In the genomic region with DNA sequence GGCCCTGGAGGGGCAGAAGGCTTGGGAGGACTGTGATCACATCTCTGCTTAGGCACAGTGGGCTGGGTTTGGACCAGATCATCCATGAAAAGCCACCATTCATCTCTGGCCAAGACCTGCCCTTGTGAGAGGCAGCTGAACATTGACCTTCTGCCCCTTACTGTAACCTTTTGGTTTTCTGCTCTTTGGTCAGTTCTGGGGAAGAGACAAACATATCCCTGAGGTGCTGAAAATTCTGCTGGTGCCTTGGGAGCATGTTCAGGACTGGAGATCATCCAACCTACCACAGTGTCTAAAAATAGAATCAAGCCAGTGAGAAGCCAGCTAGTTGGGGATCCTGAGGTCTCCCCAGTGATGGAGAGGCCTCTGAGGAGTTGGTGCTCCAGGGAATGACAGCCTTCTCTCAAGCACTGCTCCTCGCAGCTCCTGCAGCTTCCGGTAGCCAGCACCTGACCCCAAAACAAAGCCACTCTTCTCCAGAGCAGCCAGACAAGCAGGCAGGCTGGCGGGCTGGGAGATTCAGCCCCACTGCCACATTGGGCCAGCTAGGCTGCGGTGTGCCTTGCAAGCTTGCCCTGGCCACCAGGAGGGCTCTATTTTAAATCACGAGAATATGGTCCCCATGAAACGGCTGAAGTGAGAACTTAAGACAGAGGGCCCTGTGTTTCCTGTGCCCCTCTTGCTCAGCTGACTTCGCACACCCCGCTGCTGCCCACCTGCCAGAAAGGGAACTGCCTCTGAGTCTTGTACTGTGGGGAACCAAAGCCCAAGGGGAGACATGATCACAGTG, we compare ENCODE assay signal across 1 cellular context.
TF ChIP-seq lines count a peak whose summit lies in the region.

No MANE protein-coding gene starts in this region.

TF ChIP-seq in HepG2, 621 proteins besides CTCF, POLR2A, EP300 and RAD21 (continued from another document and continues in another):
- TF ChIP-seq, protein P1, sequence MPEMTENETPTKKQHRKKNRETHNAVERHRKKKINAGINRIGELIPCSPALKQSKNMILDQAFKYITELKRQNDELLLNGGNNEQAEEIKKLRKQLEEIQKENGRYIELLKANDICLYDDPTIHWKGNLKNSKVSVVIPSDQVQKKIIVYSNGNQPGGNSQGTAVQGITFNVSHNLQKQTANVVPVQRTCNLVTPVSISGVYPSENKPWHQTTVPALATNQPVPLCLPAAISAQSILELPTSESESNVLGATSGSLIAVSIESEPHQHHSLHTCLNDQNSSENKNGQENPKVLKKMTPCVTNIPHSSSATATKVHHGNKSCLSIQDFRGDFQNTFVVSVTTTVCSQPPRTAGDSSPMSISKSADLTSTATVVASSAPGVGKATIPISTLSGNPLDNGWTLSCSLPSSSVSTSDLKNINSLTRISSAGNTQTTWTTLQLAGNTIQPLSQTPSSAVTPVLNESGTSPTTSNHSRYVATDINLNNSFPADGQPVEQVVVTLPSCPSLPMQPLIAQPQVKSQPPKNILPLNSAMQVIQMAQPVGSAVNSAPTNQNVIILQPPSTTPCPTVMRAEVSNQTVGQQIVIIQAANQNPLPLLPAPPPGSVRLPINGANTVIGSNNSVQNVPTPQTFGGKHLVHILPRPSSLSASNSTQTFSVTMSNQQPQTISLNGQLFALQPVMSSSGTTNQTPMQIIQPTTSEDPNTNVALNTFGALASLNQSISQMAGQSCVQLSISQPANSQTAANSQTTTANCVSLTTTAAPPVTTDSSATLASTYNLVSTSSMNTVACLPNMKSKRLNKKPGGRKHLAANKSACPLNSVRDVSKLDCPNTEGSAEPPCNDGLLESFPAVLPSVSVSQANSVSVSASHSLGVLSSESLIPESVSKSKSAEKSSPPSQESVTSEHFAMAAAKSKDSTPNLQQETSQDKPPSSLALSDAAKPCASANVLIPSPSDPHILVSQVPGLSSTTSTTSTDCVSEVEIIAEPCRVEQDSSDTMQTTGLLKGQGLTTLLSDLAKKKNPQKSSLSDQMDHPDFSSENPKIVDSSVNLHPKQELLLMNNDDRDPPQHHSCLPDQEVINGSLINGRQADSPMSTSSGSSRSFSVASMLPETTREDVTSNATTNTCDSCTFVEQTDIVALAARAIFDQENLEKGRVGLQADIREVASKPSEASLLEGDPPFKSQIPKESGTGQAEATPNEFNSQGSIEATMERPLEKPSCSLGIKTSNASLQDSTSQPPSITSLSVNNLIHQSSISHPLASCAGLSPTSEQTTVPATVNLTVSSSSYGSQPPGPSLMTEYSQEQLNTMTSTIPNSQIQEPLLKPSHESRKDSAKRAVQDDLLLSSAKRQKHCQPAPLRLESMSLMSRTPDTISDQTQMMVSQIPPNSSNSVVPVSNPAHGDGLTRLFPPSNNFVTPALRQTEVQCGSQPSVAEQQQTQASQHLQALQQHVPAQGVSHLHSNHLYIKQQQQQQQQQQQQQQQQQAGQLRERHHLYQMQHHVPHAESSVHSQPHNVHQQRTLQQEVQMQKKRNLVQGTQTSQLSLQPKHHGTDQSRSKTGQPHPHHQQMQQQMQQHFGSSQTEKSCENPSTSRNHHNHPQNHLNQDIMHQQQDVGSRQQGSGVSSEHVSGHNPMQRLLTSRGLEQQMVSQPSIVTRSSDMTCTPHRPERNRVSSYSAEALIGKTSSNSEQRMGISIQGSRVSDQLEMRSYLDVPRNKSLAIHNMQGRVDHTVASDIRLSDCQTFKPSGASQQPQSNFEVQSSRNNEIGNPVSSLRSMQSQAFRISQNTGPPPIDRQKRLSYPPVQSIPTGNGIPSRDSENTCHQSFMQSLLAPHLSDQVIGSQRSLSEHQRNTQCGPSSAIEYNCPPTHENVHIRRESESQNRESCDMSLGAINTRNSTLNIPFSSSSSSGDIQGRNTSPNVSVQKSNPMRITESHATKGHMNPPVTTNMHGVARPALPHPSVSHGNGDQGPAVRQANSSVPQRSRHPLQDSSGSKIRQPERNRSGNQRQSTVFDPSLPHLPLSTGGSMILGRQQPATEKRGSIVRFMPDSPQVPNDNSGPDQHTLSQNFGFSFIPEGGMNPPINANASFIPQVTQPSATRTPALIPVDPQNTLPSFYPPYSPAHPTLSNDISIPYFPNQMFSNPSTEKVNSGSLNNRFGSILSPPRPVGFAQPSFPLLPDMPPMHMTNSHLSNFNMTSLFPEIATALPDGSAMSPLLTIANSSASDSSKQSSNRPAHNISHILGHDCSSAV (CRISPR knock-in tag; IDR thresholded peaks at IDR 0.05; ENCODE audit: borderline replicate concordance) = no peak
- TF ChIP-seq, protein P2, sequence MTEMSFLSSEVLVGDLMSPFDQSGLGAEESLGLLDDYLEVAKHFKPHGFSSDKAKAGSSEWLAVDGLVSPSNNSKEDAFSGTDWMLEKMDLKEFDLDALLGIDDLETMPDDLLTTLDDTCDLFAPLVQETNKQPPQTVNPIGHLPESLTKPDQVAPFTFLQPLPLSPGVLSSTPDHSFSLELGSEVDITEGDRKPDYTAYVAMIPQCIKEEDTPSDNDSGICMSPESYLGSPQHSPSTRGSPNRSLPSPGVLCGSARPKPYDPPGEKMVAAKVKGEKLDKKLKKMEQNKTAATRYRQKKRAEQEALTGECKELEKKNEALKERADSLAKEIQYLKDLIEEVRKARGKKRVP (CRISPR knock-in tag; IDR thresholded peaks at IDR 0.05) = no peak
- TF ChIP-seq MATR3 (CRISPR knock-in tag; IDR thresholded peaks at IDR 0.05) = no peak
- no peak; the same call in 1 of the 2 replicates for TF ChIP-seq ZNF546 (CRISPR knock-in tag; conservative IDR thresholded peaks at IDR 0.05)
- no peak for TF ChIP-seq MBNL3 (CRISPR knock-in tag; conservative IDR thresholded peaks at IDR 0.05)
- TF ChIP-seq, protein P3, sequence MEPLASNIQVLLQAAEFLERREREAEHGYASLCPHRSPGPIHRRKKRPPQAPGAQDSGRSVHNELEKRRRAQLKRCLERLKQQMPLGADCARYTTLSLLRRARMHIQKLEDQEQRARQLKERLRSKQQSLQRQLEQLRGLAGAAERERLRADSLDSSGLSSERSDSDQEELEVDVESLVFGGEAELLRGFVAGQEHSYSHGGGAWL (CRISPR knock-in tag; IDR thresholded peaks at IDR 0.05) = no peak
- no peak for TF ChIP-seq TCF12 (IDR thresholded peaks at IDR 0.05)
- TF ChIP-seq TCF12 (CRISPR knock-in tag; IDR thresholded peaks at IDR 0.05) = no peak
- no peak for TF ChIP-seq ZNF24 (IDR thresholded peaks at IDR 0.05)
- TF ChIP-seq, protein P4, sequence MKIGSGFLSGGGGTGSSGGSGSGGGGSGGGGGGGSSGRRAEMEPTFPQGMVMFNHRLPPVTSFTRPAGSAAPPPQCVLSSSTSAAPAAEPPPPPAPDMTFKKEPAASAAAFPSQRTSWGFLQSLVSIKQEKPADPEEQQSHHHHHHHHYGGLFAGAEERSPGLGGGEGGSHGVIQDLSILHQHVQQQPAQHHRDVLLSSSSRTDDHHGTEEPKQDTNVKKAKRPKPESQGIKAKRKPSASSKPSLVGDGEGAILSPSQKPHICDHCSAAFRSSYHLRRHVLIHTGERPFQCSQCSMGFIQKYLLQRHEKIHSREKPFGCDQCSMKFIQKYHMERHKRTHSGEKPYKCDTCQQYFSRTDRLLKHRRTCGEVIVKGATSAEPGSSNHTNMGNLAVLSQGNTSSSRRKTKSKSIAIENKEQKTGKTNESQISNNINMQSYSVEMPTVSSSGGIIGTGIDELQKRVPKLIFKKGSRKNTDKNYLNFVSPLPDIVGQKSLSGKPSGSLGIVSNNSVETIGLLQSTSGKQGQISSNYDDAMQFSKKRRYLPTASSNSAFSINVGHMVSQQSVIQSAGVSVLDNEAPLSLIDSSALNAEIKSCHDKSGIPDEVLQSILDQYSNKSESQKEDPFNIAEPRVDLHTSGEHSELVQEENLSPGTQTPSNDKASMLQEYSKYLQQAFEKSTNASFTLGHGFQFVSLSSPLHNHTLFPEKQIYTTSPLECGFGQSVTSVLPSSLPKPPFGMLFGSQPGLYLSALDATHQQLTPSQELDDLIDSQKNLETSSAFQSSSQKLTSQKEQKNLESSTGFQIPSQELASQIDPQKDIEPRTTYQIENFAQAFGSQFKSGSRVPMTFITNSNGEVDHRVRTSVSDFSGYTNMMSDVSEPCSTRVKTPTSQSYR (CRISPR knock-in tag; IDR thresholded peaks at IDR 0.05; ENCODE audit: borderline replicate concordance) = 0 out of 2 replicates have a peak, but pooled peaks have one; percentile 5
- TF ChIP-seq ZNF207 (IDR thresholded peaks at IDR 0.05; ENCODE audit: borderline replicate concordance) = no peak
- 0 out of 2 replicates have a peak, but pooled peaks have one; percentile 18 for TF ChIP-seq MXD4 (CRISPR knock-in tag; IDR thresholded peaks at IDR 0.05)
- TF ChIP-seq ISX (CRISPR knock-in tag; conservative IDR thresholded peaks at IDR 0.05) = no peak
- TF ChIP-seq TEAD2 (CRISPR knock-in tag; IDR thresholded peaks at IDR 0.05) = no peak
- TF ChIP-seq, protein P5, sequence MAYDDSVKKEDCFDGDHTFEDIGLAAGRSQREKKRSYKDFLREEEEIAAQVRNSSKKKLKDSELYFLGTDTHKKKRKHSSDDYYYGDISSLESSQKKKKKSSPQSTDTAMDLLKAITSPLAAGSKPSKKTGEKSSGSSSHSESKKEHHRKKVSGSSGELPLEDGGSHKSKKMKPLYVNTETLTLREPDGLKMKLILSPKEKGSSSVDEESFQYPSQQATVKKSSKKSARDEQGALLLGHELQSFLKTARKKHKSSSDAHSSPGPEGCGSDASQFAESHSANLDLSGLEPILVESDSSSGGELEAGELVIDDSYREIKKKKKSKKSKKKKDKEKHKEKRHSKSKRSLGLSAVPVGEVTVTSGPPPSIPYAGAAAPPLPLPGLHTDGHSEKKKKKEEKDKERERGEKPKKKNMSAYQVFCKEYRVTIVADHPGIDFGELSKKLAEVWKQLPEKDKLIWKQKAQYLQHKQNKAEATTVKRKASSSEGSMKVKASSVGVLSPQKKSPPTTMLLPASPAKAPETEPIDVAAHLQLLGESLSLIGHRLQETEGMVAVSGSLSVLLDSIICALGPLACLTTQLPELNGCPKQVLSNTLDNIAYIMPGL (CRISPR knock-in tag; IDR thresholded peaks at IDR 0.05; ENCODE audit: borderline replicate concordance in 1 of 2, low read depth in 1 of 2) = 0 out of 4 replicates have a peak, but pooled peaks of 1 of the 2 experiments have one; percentile 25
- TF ChIP-seq NBN (conservative IDR thresholded peaks at IDR 0.05) = no peak
- TF ChIP-seq ZNF441 (CRISPR knock-in tag; IDR thresholded peaks at IDR 0.05; ENCODE audit: borderline replicate concordance) = no peak
- TF ChIP-seq, protein P6, sequence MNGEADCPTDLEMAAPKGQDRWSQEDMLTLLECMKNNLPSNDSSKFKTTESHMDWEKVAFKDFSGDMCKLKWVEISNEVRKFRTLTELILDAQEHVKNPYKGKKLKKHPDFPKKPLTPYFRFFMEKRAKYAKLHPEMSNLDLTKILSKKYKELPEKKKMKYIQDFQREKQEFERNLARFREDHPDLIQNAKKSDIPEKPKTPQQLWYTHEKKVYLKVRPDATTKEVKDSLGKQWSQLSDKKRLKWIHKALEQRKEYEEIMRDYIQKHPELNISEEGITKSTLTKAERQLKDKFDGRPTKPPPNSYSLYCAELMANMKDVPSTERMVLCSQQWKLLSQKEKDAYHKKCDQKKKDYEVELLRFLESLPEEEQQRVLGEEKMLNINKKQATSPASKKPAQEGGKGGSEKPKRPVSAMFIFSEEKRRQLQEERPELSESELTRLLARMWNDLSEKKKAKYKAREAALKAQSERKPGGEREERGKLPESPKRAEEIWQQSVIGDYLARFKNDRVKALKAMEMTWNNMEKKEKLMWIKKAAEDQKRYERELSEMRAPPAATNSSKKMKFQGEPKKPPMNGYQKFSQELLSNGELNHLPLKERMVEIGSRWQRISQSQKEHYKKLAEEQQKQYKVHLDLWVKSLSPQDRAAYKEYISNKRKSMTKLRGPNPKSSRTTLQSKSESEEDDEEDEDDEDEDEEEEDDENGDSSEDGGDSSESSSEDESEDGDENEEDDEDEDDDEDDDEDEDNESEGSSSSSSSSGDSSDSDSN (CRISPR knock-in tag; IDR thresholded peaks at IDR 0.05) = 0 out of 2 replicates have a peak, but pooled peaks have one; percentile 37
- TF ChIP-seq ISL2 (CRISPR knock-in tag; IDR thresholded peaks at IDR 0.05) = 0 out of 2 replicates have a peak, but pooled peaks have one; percentile 38
- TF ChIP-seq KDM4B (CRISPR knock-in tag; IDR thresholded peaks at IDR 0.05) = no peak
- TF ChIP-seq, protein P7, sequence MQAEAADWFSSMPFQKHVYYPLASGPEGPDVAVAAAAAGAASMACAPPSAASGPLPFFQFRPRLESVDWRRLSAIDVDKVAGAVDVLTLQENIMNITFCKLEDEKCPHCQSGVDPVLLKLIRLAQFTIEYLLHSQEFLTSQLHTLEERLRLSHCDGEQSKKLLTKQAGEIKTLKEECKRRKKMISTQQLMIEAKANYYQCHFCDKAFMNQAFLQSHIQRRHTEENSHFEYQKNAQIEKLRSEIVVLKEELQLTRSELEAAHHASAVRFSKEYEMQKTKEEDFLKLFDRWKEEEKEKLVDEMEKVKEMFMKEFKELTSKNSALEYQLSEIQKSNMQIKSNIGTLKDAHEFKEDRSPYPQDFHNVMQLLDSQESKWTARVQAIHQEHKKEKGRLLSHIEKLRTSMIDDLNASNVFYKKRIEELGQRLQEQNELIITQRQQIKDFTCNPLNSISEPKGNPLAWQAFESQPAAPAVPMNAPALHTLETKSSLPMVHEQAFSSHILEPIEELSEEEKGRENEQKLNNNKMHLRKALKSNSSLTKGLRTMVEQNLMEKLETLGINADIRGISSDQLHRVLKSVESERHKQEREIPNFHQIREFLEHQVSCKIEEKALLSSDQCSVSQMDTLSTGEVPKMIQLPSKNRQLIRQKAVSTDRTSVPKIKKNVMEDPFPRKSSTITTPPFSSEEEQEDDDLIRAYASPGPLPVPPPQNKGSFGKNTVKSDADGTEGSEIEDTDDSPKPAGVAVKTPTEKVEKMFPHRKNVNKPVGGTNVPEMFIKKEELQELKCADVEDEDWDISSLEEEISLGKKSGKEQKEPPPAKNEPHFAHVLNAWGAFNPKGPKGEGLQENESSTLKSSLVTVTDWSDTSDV (CRISPR knock-in tag; IDR thresholded peaks at IDR 0.05) = no peak
- TF ChIP-seq, protein P8, sequence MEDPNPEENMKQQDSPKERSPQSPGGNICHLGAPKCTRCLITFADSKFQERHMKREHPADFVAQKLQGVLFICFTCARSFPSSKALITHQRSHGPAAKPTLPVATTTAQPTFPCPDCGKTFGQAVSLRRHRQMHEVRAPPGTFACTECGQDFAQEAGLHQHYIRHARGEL (CRISPR knock-in tag; IDR thresholded peaks at IDR 0.05) = no peak
- TF ChIP-seq, protein P9, sequence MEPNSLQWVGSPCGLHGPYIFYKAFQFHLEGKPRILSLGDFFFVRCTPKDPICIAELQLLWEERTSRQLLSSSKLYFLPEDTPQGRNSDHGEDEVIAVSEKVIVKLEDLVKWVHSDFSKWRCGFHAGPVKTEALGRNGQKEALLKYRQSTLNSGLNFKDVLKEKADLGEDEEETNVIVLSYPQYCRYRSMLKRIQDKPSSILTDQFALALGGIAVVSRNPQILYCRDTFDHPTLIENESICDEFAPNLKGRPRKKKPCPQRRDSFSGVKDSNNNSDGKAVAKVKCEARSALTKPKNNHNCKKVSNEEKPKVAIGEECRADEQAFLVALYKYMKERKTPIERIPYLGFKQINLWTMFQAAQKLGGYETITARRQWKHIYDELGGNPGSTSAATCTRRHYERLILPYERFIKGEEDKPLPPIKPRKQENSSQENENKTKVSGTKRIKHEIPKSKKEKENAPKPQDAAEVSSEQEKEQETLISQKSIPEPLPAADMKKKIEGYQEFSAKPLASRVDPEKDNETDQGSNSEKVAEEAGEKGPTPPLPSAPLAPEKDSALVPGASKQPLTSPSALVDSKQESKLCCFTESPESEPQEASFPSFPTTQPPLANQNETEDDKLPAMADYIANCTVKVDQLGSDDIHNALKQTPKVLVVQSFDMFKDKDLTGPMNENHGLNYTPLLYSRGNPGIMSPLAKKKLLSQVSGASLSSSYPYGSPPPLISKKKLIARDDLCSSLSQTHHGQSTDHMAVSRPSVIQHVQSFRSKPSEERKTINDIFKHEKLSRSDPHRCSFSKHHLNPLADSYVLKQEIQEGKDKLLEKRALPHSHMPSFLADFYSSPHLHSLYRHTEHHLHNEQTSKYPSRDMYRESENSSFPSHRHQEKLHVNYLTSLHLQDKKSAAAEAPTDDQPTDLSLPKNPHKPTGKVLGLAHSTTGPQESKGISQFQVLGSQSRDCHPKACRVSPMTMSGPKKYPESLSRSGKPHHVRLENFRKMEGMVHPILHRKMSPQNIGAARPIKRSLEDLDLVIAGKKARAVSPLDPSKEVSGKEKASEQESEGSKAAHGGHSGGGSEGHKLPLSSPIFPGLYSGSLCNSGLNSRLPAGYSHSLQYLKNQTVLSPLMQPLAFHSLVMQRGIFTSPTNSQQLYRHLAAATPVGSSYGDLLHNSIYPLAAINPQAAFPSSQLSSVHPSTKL (CRISPR knock-in tag; IDR thresholded peaks at IDR 0.05) = peak; percentile 61
